ENCODE assay signal across 18 cellular contexts in genomic region chr6:111718326-111718725, GRCh38.
DNase-seq lines count a peak whose midpoint lies in the region; ATAC-seq and TF ChIP-seq lines count a peak whose summit lies in the region.
"Had no signal": no experiment of that assay in that cellular context is flagged by ENCODE, and none has a peak within 500 bp of the region (broad histone marks: within the 10 kb centered on the region; RNA-seq: fewer than 3 reads in every experiment).

No MANE protein-coding gene starts in this region.

- H3K27ac Mint-ChIP-seq in activated CD4-positive, alpha-beta T cell treated with anti-CD3 and anti-CD28 coated beads, Interleukin-2, amount 10 ng/mL, durations not matched to agents 24 days and 14 days, result peak overlapping the region; percentile 51
- no peak overlapping the region for H3K27ac Mint-ChIP-seq in activated CD4-positive, alpha-beta T cell treated with anti-CD3 and anti-CD28 coated beads, Interleukin-2, amount 10 ng/mL, durations not matched to agents 7 days and 5 days
- peak overlapping the region; percentile 78 to 84 for H3K27ac Mint-ChIP-seq in activated naive CD4-positive, alpha-beta T cell treated with anti-CD3 and anti-CD28 coated beads, Interleukin-2, amount 50 U/mL, for 72 hours
- H3K27ac Mint-ChIP-seq in natural killer cell, result peak overlapping the region; percentile 90 to 100
- H3K27ac Mint-ChIP-seq: stimulated activated memory B cell treated with anti-CD40 and anti-IgM and Interleukin-4, amounts not matched to agents 10 μg/mL and 1 μg/mL and 100 μg/mL, for 72 hours had no signal

- H3K4me1 Mint-ChIP-seq in activated CD4-positive, alpha-beta T cell treated with anti-CD3 and anti-CD28 coated beads, Interleukin-2, amount 10 ng/mL, durations not matched to agents 24 days and 14 days, result peaks cover 60% of the 10 kb centered on the region
- H3K4me1 Mint-ChIP-seq in activated CD4-positive, alpha-beta T cell treated with anti-CD3 and anti-CD28 coated beads, Interleukin-2, amount 10 ng/mL, durations not matched to agents 7 days and 5 days, result peaks cover 61% of the 10 kb centered on the region
- H3K4me1 Mint-ChIP-seq in natural killer cell, result peaks cover 75 to 77% of the 10 kb centered on the region in 2 donors

- no peak for DNase-seq in activated CD4-positive, alpha-beta T cell treated with anti-CD3 and anti-CD28 coated beads, Interleukin-2, amount 10 ng/mL, durations not matched to agents 24 days and 14 days
- DNase-seq in activated CD4-positive, alpha-beta T cell treated with anti-CD3 and anti-CD28 coated beads, Interleukin-2, amount 10 ng/mL, durations not matched to agents 7 days and 5 days, result no peak
- DNase-seq in NCI-H187 (lab: John Stamatoyannopoulos, UW) (peak; percentile 47 to 73), natural killer cell (no peak), midbrain (lab: John Stamatoyannopoulos, UW) (no peak), NOMO-1 (lab: John Stamatoyannopoulos, UW; ENCODE audit: unreplicated experiment in 2 of 2) (no peak)
- DNase-seq in activated naive CD4-positive, alpha-beta T cell treated with anti-CD3 and anti-CD28 coated beads, Interleukin-2, amount 50 U/mL, for 72 hours (ENCODE audit: low spot score in 2 of 2), result no peak
- DNase-seq: adrenal gland, DMS153, esophagus squamous epithelium, left lung, mucosa of descending colon, NCI-H2029 treated with DMSO at 0.1 percent for 48 hours, NCI-H748 treated with DMSO at 0.1 percent for 48 hours, T-helper 9 cell had no signal

- TF ChIP-seq CTCF in natural killer cell (IDR thresholded peaks at IDR 0.05), result no peak

- POLR2A ChIA-PET in activated CD4-positive, alpha-beta T cell treated with anti-CD3 and anti-CD28 coated beads, Interleukin-2, amount 10 ng/mL, durations not matched to agents 7 days and 5 days (lab: Charles Lee), result no interaction called here

- peaks cover 82% of the 10 kb centered on the region for H3K36me3 Mint-ChIP-seq in activated CD4-positive, alpha-beta T cell treated with anti-CD3 and anti-CD28 coated beads, Interleukin-2, amount 10 ng/mL, durations not matched to agents 24 days and 14 days (ENCODE audit: low read depth)
- H3K36me3 Mint-ChIP-seq in activated CD4-positive, alpha-beta T cell treated with anti-CD3 and anti-CD28 coated beads, Interleukin-2, amount 10 ng/mL, durations not matched to agents 7 days and 5 days (ENCODE audit: low read depth), result peaks cover 78% of the 10 kb centered on the region
- H3K36me3 Mint-ChIP-seq in activated naive CD4-positive, alpha-beta T cell treated with anti-CD3 and anti-CD28 coated beads, Interleukin-2, amount 50 U/mL, for 72 hours, result peaks cover 51 to 80% of the 10 kb centered on the region in 2 donors
- peaks cover 21% of the 10 kb centered on the region for H3K36me3 Mint-ChIP-seq in natural killer cell

- CTCF ChIA-PET in activated CD4-positive, alpha-beta T cell treated with anti-CD3 and anti-CD28 coated beads, Interleukin-2, amount 10 ng/mL, durations not matched to agents 7 days and 5 days (lab: Charles Lee), result interaction anchor here (0.8 to 2.0 kb wide), 3 partner anchors 59 to 320 kb away, joined by 3 to 4 read pairs (median 3); no protein-coding TSS in a partner anchor

- no peak overlapping the region for H3K4me3 Mint-ChIP-seq in activated CD4-positive, alpha-beta T cell treated with anti-CD3 and anti-CD28 coated beads, Interleukin-2, amount 10 ng/mL, durations not matched to agents 24 days and 14 days
- H3K4me3 Mint-ChIP-seq in activated CD4-positive, alpha-beta T cell treated with anti-CD3 and anti-CD28 coated beads, Interleukin-2, amount 10 ng/mL, durations not matched to agents 7 days and 5 days, result no peak overlapping the region
- H3K4me3 Mint-ChIP-seq in natural killer cell, result no peak overlapping the region
- H3K4me3 Mint-ChIP-seq: stimulated activated memory B cell treated with anti-CD40 and anti-IgM and Interleukin-4, amounts not matched to agents 10 μg/mL and 1 μg/mL and 100 μg/mL, for 72 hours had no signal

- intact Hi-C loops in activated CD4-positive, alpha-beta T cell treated with anti-CD3 and anti-CD28 coated beads, Interleukin-2, amount 10 ng/mL, durations not matched to agents 24 days and 14 days (cut with micrococcal nuclease), result no loop called here
- intact Hi-C loops in natural killer cell (cut with micrococcal nuclease), result no loop called here

- H3K9me3 Mint-ChIP-seq in activated CD4-positive, alpha-beta T cell treated with anti-CD3 and anti-CD28 coated beads, Interleukin-2, amount 10 ng/mL, durations not matched to agents 24 days and 14 days, result peaks cover 3% of the 10 kb centered on the region
- H3K9me3 Mint-ChIP-seq in activated CD4-positive, alpha-beta T cell treated with anti-CD3 and anti-CD28 coated beads, Interleukin-2, amount 10 ng/mL, durations not matched to agents 7 days and 5 days, result no peaks in the 10 kb centered on the region
- no peaks in the 10 kb centered on the region for H3K9me3 Mint-ChIP-seq in activated naive CD4-positive, alpha-beta T cell treated with anti-CD3 and anti-CD28 coated beads, Interleukin-2, amount 50 U/mL, for 72 hours
- H3K9me3 Mint-ChIP-seq in natural killer cell, result no peaks in the 10 kb centered on the region
- H3K9me3 Mint-ChIP-seq: stimulated activated memory B cell treated with anti-CD40 and anti-IgM and Interleukin-4, amounts not matched to agents 10 μg/mL and 1 μg/mL and 100 μg/mL, for 72 hours had no signal

- no peaks in the 10 kb centered on the region for H3K27me3 Mint-ChIP-seq in activated CD4-positive, alpha-beta T cell treated with anti-CD3 and anti-CD28 coated beads, Interleukin-2, amount 10 ng/mL, durations not matched to agents 24 days and 14 days
- no peaks in the 10 kb centered on the region for H3K27me3 Mint-ChIP-seq in activated CD4-positive, alpha-beta T cell treated with anti-CD3 and anti-CD28 coated beads, Interleukin-2, amount 10 ng/mL, durations not matched to agents 7 days and 5 days
- H3K27me3 Mint-ChIP-seq in natural killer cell (ENCODE audit: low read depth in 2 of 2), result no peaks in the 10 kb centered on the region
- H3K27me3 Mint-ChIP-seq: stimulated activated memory B cell treated with anti-CD40 and anti-IgM and Interleukin-4, amounts not matched to agents 10 μg/mL and 1 μg/mL and 100 μg/mL, for 72 hours had no signal

- no peak for ATAC-seq in activated naive CD4-positive, alpha-beta T cell treated with anti-CD3 and anti-CD28 coated beads, Interleukin-2, amount 50 U/mL, for 72 hours
- ATAC-seq in natural killer cell (no peak), HG02852 (IDR thresholded peaks at IDR 0.05; ENCODE audit: unreplicated experiment) (no peak)
- ATAC-seq: mucosa of descending colon; Panc1; stimulated activated memory B cell treated with anti-CD40 and anti-IgM and Interleukin-4, amounts not matched to agents 10 μg/mL and 1 μg/mL and 100 μg/mL, for 72 hours had no signal

Comparison
In these comparisons a context has a peak if more than half of its experiments do, and no peak if none do; other contexts are left out.
1. DNase-seq: peak in NCI-H187 (2 of 2); none in activated CD4-positive, alpha-beta T cell treated with anti-CD3 and anti-CD28 coated beads, Interleukin-2, amount 10 ng/mL, durations not matched to agents 24 days and 14 days (single experiment), activated CD4-positive, alpha-beta T cell treated with anti-CD3 and anti-CD28 coated beads, Interleukin-2, amount 10 ng/mL, durations not matched to agents 7 days and 5 days (single experiment), activated naive CD4-positive, alpha-beta T cell treated with anti-CD3 and anti-CD28 coated beads, Interleukin-2, amount 50 U/mL, for 72 hours (0 of 2), natural killer cell (single experiment), midbrain (single experiment) and NOMO-1 (0 of 2).